Comparison of ENCODE assay signal across 15 cellular contexts in the genomic region with DNA sequence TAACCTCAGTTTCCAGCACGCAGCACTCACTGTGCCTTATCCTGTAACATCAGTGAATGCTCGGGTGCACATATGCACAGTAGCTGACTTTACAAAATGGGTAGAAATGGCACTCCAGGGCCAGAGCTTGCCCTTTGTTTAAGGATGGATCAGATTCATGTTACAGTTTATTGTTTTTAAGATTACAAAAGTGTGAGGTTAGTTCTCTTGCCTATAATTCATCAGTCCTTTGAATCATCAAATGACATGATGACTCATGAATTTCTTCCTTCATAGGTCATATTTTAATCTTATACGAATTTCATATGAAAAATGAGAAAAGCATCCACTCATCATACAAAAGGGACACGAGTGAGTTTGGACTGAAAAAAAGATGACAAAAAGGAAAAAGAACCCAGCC.
DNase-seq lines count a peak whose midpoint lies in the region; ATAC-seq and TF ChIP-seq lines count a peak whose summit lies in the region.
"Had no signal": no experiment of that assay in that cellular context is flagged by ENCODE, and none has a peak within 500 bp of the region (broad histone marks: within the 10 kb centered on the region; RNA-seq: fewer than 3 reads in every experiment).

No MANE protein-coding gene starts in this region.

- H3K9me3 ChIP-seq in SK-N-SH, result no peaks in the 10 kb centered on the region
- no peaks in the 10 kb centered on the region for H3K9me3 ChIP-seq in fibroblast of lung (ENCODE audit: control insufficient read depth, insufficient read depth, low read depth, low read length)
- H3K9me3 ChIP-seq in parathyroid adenoma (ENCODE audit: control insufficient read depth, low read length), result no peaks in the 10 kb centered on the region
- no peaks in the 10 kb centered on the region for H3K9me3 ChIP-seq in body of pancreas
- H3K9me3 ChIP-seq: psoas muscle had no signal

- peak; percentile 61 for DNase-seq in HCEC 1CT
- DNase-seq in SK-N-SH, result no peak
- peak; percentile 73 to 88 for DNase-seq in fibroblast of lung (ENCODE audit: low read depth in 2 of 2)
- no peak for DNase-seq in activated CD4-positive, alpha-beta T cell treated with anti-CD3 and anti-CD28 coated beads, Interleukin-2, amount 50 U/mL, for 48 hours
- no peak for DNase-seq in body of pancreas
- no peak for DNase-seq in activated naive CD4-positive, alpha-beta T cell (lab: John Stamatoyannopoulos, UW)
- no peak for DNase-seq in HuH-7.5 (ENCODE audit: low spot score)
- DNase-seq: activated CD8-positive, alpha-beta T cell treated with anti-CD3 and anti-CD28 coated beads for 36 hours; C1 segment of cervical spinal cord; effector CD8-positive, alpha-beta T cell; head of caudate nucleus; MV-4-11; NCI-H2171; psoas muscle had no signal

- no peak for TF ChIP-seq RAD21 in SK-N-SH (IDR thresholded peaks at IDR 0.05; ENCODE audit: low read length)

- no peak for TF ChIP-seq CTCF in SK-N-SH (IDR thresholded peaks at IDR 0.05)
- no peak for TF ChIP-seq CTCF in fibroblast of lung (conservative IDR thresholded peaks at IDR 0.05 in 1 of 2, IDR thresholded peaks at IDR 0.05 in 1 of 2; ENCODE audit: low read depth in 1 of 2, low read length in 2 of 2)
- no peak for TF ChIP-seq CTCF in parathyroid adenoma (IDR thresholded peaks at IDR 0.05)
- TF ChIP-seq CTCF in body of pancreas (IDR thresholded peaks at IDR 0.05), result no peak

- CTCF ChIA-PET in SK-N-SH (lab: Yijun Ruan, JAX), result interaction anchor here (1.8 kb wide), 1 partner anchor 17 kb away, joined by 4 read pairs; no protein-coding TSS in a partner anchor

- peak overlapping the region in 1 of 2 experiments; percentile 79; a peak in 2 of 4 replicates for H3K27ac ChIP-seq in SK-N-SH (ENCODE audit: low read depth in 2 of 2, low read length in 1 of 2)
- no peak overlapping the region for H3K27ac ChIP-seq in fibroblast of lung (ENCODE audit: insufficient read depth, low read length)
- peak overlapping the region; percentile 13 for H3K27ac ChIP-seq in parathyroid adenoma
- no peak overlapping the region for H3K27ac ChIP-seq in body of pancreas
- H3K27ac ChIP-seq: psoas muscle had no signal

- peaks cover 12% of the 10 kb centered on the region for H3F3A ChIP-seq in SK-N-SH (replicated peaks; ENCODE audit: insufficient read depth)

- no peak for TF ChIP-seq POLR2A in body of pancreas (IDR thresholded peaks at IDR 0.05)

- H3K27me3 ChIP-seq in SK-N-SH (ENCODE audit: insufficient read depth), result no peaks in the 10 kb centered on the region
- H3K27me3 ChIP-seq in fibroblast of lung (ENCODE audit: control insufficient read depth, insufficient read depth, low read length), result no peaks in the 10 kb centered on the region
- no peaks in the 10 kb centered on the region for H3K27me3 ChIP-seq in parathyroid adenoma (ENCODE audit: control insufficient read depth, insufficient read depth, low read length)
- no peaks in the 10 kb centered on the region for H3K27me3 ChIP-seq in body of pancreas

- H3K36me3 ChIP-seq in SK-N-SH (replicated peaks in 1 of 2; ENCODE audit: control insufficient read depth in 1 of 2, insufficient read depth in 2 of 2, low read length in 1 of 2), result no peaks in the 10 kb centered on the region
- H3K36me3 ChIP-seq in fibroblast of lung (ENCODE audit: control insufficient read depth, insufficient read depth, low read length), result no peaks in the 10 kb centered on the region
- H3K36me3 ChIP-seq in parathyroid adenoma (ENCODE audit: control insufficient read depth, insufficient read depth, low read length), result no peaks in the 10 kb centered on the region
- H3K36me3 ChIP-seq in body of pancreas (replicated peaks in 1 of 2; ENCODE audit: insufficient read depth in 1 of 2, low read depth in 2 of 2), result no peaks in the 10 kb centered on the region

- intact Hi-C loops in body of pancreas (cut with DNase I), result no loop called here

- no peak for ATAC-seq in body of pancreas
- ATAC-seq: activated CD8-positive, alpha-beta T cell treated with anti-CD3 and anti-CD28 coated beads for 36 hours; psoas muscle had no signal

- WGBS in SK-N-SH (ENCODE audit: low lambda C conversion rate), result 16% methylated on average over 4 of the region's 4 CpGs
- 33 to 37% methylated on average over 4 of the region's 4 CpGs for WGBS in body of pancreas, 2 donors

- H3K79me2 ChIP-seq in SK-N-SH (ENCODE audit: insufficient read depth) (no peaks in the 10 kb centered on the region), fibroblast of lung (ENCODE audit: control insufficient read depth, insufficient read depth, low read length) (no peaks in the 10 kb centered on the region), parathyroid adenoma (no peaks in the 10 kb centered on the region)

- POLR2A ChIA-PET in SK-N-SH (lab: Yijun Ruan, JAX), result no interaction called here

- peak in 1 of 2 experiments; percentile 50; a peak in 1 of 4 replicates for TF ChIP-seq EP300 in SK-N-SH (IDR thresholded peaks at IDR 0.05; ENCODE audit: borderline replicate concordance in 1 of 2, low read depth in 1 of 2, low read length in 1 of 2)

- H3K9ac ChIP-seq in SK-N-SH (peak overlapping the region; percentile 61; the same call in 1 of the 2 replicates), fibroblast of lung (ENCODE audit: insufficient read depth, low read length) (no peak overlapping the region), parathyroid adenoma (no peak overlapping the region)

- H3K9me2 ChIP-seq in SK-N-SH, result no peaks in the 10 kb centered on the region

- peak overlapping the region in 1 of 2 experiments; percentile 33; a peak in 2 of 4 replicates for H3K4me3 ChIP-seq in SK-N-SH (ENCODE audit: low read depth in 2 of 2, low read length in 1 of 2)
- no peak overlapping the region for H3K4me3 ChIP-seq in fibroblast of lung (replicated peaks in 1 of 4; ENCODE audit: control extremely low read depth in 1 of 4, insufficient read depth in 1 of 4, low read depth in 3 of 4, low read length in 4 of 4)
- H3K4me3 ChIP-seq in parathyroid adenoma (ENCODE audit: low read depth, low read length), result no peak overlapping the region
- H3K4me3 ChIP-seq in body of pancreas, result no peak overlapping the region
- H3K4me3 ChIP-seq: psoas muscle had no signal

- H3K4me2 ChIP-seq in SK-N-SH, result peak overlapping the region; percentile 40
- peak overlapping the region; percentile 73 for H3K4me2 ChIP-seq in fibroblast of lung (ENCODE audit: extremely low read depth, insufficient read depth, low read length)
- peak overlapping the region; percentile 1 for H3K4me2 ChIP-seq in parathyroid adenoma (ENCODE audit: low read length)

- H3K4me1 ChIP-seq in SK-N-SH (ENCODE audit: control insufficient read depth in 1 of 2, insufficient read depth in 2 of 2, low read depth in 1 of 2, low read length in 1 of 2) (peaks cover 0 to 14% of the 10 kb centered on the region in 2 experiments; a peak in 3 of 4 replicates), fibroblast of lung (ENCODE audit: control insufficient read depth, extremely low read depth, insufficient read depth, low read length) (peaks cover 10% of the 10 kb centered on the region), parathyroid adenoma (peaks cover 14% of the 10 kb centered on the region), body of pancreas (no peaks in the 10 kb centered on the region)
- H3K4me1 ChIP-seq: psoas muscle had no signal

- H2AFZ ChIP-seq in SK-N-SH (ENCODE audit: low read depth) (peak overlapping the region; percentile 75), fibroblast of lung (ENCODE audit: low read length) (no peak overlapping the region), parathyroid adenoma (peak overlapping the region; percentile 63)

- H4K20me1 ChIP-seq in SK-N-SH (ENCODE audit: insufficient read depth) (no peaks in the 10 kb centered on the region), fibroblast of lung (ENCODE audit: control insufficient read depth, extremely low read depth, insufficient read depth, low read length) (peaks cover 2% of the 10 kb centered on the region)

TF ChIP-seq in SK-N-SH, 30 proteins besides CTCF, POLR2A, EP300 and RAD21:
- TF ChIP-seq MEF2A (IDR thresholded peaks at IDR 0.05; ENCODE audit: borderline replicate concordance, low read depth), result peak; percentile 33; the same call in 1 of the 2 replicates
- TF ChIP-seq TEAD4 (IDR thresholded peaks at IDR 0.05; ENCODE audit: borderline replicate concordance, insufficient read depth), result peak; percentile 57; the same call in 1 of the 2 replicates
- TF ChIP-seq JUND (IDR thresholded peaks at IDR 0.05), result peak; percentile 88
- peak; percentile 94 for TF ChIP-seq FOSL2 (IDR thresholded peaks at IDR 0.05; ENCODE audit: borderline replicate concordance, low read depth)
- TF ChIP-seq, protein P1, sequence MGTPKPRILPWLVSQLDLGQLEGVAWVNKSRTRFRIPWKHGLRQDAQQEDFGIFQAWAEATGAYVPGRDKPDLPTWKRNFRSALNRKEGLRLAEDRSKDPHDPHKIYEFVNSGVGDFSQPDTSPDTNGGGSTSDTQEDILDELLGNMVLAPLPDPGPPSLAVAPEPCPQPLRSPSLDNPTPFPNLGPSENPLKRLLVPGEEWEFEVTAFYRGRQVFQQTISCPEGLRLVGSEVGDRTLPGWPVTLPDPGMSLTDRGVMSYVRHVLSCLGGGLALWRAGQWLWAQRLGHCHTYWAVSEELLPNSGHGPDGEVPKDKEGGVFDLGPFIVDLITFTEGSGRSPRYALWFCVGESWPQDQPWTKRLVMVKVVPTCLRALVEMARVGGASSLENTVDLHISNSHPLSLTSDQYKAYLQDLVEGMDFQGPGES (IDR thresholded peaks at IDR 0.05; ENCODE audit: low read depth, low read length), result no peak
- no peak for TF ChIP-seq GATA2 (CRISPR knock-in tag; IDR thresholded peaks at IDR 0.05)
- peak; percentile 82 for TF ChIP-seq TCF12 (IDR thresholded peaks at IDR 0.05)
- TF ChIP-seq NFIC (IDR thresholded peaks at IDR 0.05; ENCODE audit: borderline replicate concordance), result peak; percentile 32; the same call in 1 of the 2 replicates
- TF ChIP-seq, protein P2, sequence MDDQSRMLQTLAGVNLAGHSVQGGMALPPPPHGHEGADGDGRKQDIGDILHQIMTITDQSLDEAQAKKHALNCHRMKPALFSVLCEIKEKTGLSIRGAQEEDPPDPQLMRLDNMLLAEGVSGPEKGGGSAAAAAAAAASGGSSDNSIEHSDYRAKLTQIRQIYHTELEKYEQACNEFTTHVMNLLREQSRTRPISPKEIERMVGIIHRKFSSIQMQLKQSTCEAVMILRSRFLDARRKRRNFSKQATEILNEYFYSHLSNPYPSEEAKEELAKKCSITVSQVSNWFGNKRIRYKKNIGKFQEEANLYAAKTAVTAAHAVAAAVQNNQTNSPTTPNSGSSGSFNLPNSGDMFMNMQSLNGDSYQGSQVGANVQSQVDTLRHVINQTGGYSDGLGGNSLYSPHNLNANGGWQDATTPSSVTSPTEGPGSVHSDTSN (IDR thresholded peaks at IDR 0.05), result peak; percentile 88
- TF ChIP-seq TAF1 (IDR thresholded peaks at IDR 0.05; ENCODE audit: borderline replicate concordance, low read depth, low read length), result no peak
- 0 out of 2 replicates have a peak, but pooled peaks have one; percentile 27 for TF ChIP-seq POLR2AphosphoS5 (IDR thresholded peaks at IDR 0.05; ENCODE audit: low read depth, low read length)

Comparison
In these comparisons a context has a peak if more than half of its experiments do, and no peak if none do; other contexts are left out.
1. DNase-seq: peak in HCEC 1CT (single experiment) and fibroblast of lung (2 of 2); none in SK-N-SH (single experiment), activated CD4-positive, alpha-beta T cell treated with anti-CD3 and anti-CD28 coated beads, Interleukin-2, amount 50 U/mL, for 48 hours (0 of 2), body of pancreas (0 of 4), activated naive CD4-positive, alpha-beta T cell (0 of 4) and HuH-7.5 (single experiment).
2. H3K4me2 ChIP-seq: peak in every context shown above with its lines; median percentile 73 in fibroblast of lung; 40 in SK-N-SH; 1 in parathyroid adenoma.